ENCODE assay signal across 7 cellular contexts in the genomic region with DNA sequence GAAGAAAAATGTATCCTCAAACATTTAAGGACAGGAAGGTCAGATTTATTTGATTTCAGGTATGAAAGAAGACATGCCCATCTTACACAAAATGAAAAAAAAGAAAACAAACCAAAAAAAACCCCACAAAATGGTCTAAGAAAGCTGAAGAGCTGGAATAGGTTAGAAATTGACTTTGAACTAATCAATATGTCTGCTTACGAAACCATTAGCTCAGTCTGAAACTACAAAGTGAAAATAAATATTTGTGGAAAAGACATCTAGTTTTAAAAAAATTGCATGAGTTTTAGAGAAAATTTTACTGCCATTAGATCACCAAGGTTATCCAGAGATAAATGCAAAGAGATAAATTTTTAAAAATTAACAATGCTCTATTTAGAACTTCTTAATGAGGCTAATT.
"Had no signal": no experiment of that assay in that cellular context is flagged by ENCODE, and none has a peak within 500 bp of the region (broad histone marks: within the 10 kb centered on the region; RNA-seq: fewer than 3 reads in every experiment).

No MANE protein-coding gene starts in this region.

- H3K4me1 ChIP-seq: HAP-1 had no signal

- H3K4me3 Mint-ChIP-seq: HFFc6 had no signal

- DNase-seq: GOT3, H7, HFFc6 had no signal

- H3K9ac ChIP-seq: GM23248 had no signal

- H3K4me3 ChIP-seq: GM23248, HAP-1 had no signal

- H3K27ac ChIP-seq: GM23248, HL-60 had no signal

- H3K9me3 ChIP-seq: HAP-1 had no signal

- H3K9me3 Mint-ChIP-seq: HFFc6 had no signal

- ATAC-seq: HCT116 had no signal

- H3K27ac Mint-ChIP-seq: HFFc6 had no signal

- H3K36me3 ChIP-seq: HAP-1 had no signal
